Comparison of ENCODE assay signal across 1 cellular context in genomic region chr1:219427989-219428388, GRCh38.
TF ChIP-seq lines count a peak whose summit lies in the region.

No MANE protein-coding gene starts in this region.

TF ChIP-seq in SK-N-SH, 30 proteins besides CTCF, POLR2A, EP300 and RAD21 (continued from another document):
- TF ChIP-seq PBX3 (IDR thresholded peaks at IDR 0.05) (peak; percentile 87), RXRA (IDR thresholded peaks at IDR 0.05; ENCODE audit: borderline replicate concordance, low read depth) (peak; percentile 49; the same call in 1 of the 2 replicates), TCF12 (IDR thresholded peaks at IDR 0.05) (peak; percentile 93), NFIC (IDR thresholded peaks at IDR 0.05; ENCODE audit: borderline replicate concordance) (peak; percentile 81), SIN3A (IDR thresholded peaks at IDR 0.05; ENCODE audit: borderline replicate concordance, low read depth, low read length) (no peak), FOXM1 (IDR thresholded peaks at IDR 0.05; ENCODE audit: low read depth) (peak; percentile 80; the same call in 1 of the 2 replicates), MAX (IDR thresholded peaks at IDR 0.05; ENCODE audit: low read depth) (no peak)
